In the genomic region with DNA sequence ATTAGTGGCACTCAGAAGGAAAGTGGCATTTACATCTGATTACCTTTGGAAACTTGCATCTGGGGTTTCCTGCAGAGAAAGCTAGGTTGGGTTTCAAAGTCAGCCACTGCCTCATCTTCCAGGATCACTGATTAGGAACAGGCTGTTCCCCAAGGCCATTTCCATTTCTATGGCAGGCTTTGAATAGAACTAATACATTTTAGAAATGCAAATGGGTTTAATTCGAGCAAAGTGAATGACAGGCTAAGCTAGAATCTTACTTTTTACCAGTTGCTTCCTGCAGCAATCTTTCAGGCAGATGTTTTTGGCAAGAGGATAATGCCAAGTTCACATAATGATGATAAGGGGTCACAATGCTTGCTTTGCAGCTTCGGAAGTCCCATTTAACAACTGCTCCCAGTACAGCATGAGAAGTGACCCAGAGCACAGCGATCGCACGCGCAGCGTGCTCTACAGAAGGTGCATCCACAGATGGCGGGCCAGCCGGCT, we compare ENCODE assay signal across 26 cellular contexts.
DNase-seq lines count a peak whose midpoint lies in the region; ATAC-seq and TF ChIP-seq lines count a peak whose summit lies in the region.
"Had no signal": no experiment of that assay in that cellular context is flagged by ENCODE, and none has a peak within 500 bp of the region (broad histone marks: within the 10 kb centered on the region; RNA-seq: fewer than 3 reads in every experiment).

No MANE protein-coding gene starts in this region.

- no peak for ATAC-seq in GM18870 (IDR thresholded peaks at IDR 0.05; ENCODE audit: unreplicated experiment)
- ATAC-seq in heart right ventricle, result no peak
- ATAC-seq: activated CD4-positive, CD25-positive, alpha-beta regulatory T cell treated with anti-CD3 and anti-CD28 coated beads, Interleukin-2, amount 50 U/mL, for 24 hours; activated CD8-positive, alpha-beta T cell treated with anti-CD3 and anti-CD28 coated beads for 36 hours; left lung; natural killer cell had no signal

- no peak overlapping the region for H2AFZ ChIP-seq in neuron (ENCODE audit: low read depth, low read length)

- no peak overlapping the region for H3K27ac ChIP-seq in heart right ventricle
- H3K27ac ChIP-seq: left lung, prostate gland, stomach, tibial nerve had no signal

- H3K4me1 ChIP-seq in neuron (ENCODE audit: insufficient read depth, low read length) (peaks cover 20% of the 10 kb centered on the region), heart right ventricle (no peaks in the 10 kb centered on the region)
- H3K4me1 ChIP-seq: left lung, prostate gland, stomach, tibial nerve had no signal

- no peak overlapping the region for H3K4me3 ChIP-seq in H7 (ENCODE audit: insufficient read depth, low read depth, low read length)
- peak overlapping the region; percentile 27 for H3K4me3 ChIP-seq in neuron (ENCODE audit: low read length)
- H3K4me3 ChIP-seq in foreskin fibroblast (ENCODE audit: low read depth in 1 of 2, low read length in 2 of 2), result no peak overlapping the region
- no peak overlapping the region for H3K4me3 ChIP-seq in heart right ventricle
- H3K4me3 ChIP-seq: dorsolateral prefrontal cortex, left lung, prostate gland, stomach, tibial nerve had no signal

- H3K27me3 ChIP-seq in H7 (ENCODE audit: control insufficient read depth, insufficient read depth, low read length), result no peaks in the 10 kb centered on the region
- H3K27me3 ChIP-seq in neuron (ENCODE audit: insufficient read depth, low read length), result no peaks in the 10 kb centered on the region
- H3K27me3 ChIP-seq in heart right ventricle, result no peaks in the 10 kb centered on the region
- H3K27me3 ChIP-seq: dorsolateral prefrontal cortex, left lung, stomach, tibial nerve had no signal

- H3K36me3 ChIP-seq in H7 (replicated peaks; ENCODE audit: control insufficient read depth, insufficient read depth, low read length) (no peaks in the 10 kb centered on the region), neuron (ENCODE audit: insufficient read depth, low read length) (no peaks in the 10 kb centered on the region), heart right ventricle (no peaks in the 10 kb centered on the region)
- H3K36me3 ChIP-seq: left lung, prostate gland, stomach, tibial nerve had no signal

- intact Hi-C loops in heart right ventricle (cut with DNase I), result no loop called here

- DNase-seq in H7 (peak; percentile 66), NCI-H2171 treated with DMSO at 0.1 percent for 48 hours (lab: John Stamatoyannopoulos, UW) (peak; percentile 58), globus pallidus (ENCODE audit: low spot score) (peak; percentile 16), NCI-H2029 (lab: John Stamatoyannopoulos, UW) (no peak), foreskin fibroblast (no peak), heart right ventricle (no peak)
- DNase-seq: activated CD8-positive, alpha-beta T cell treated with anti-CD3 and anti-CD28 coated beads for 36 hours; activated effector memory CD4-positive, alpha-beta T cell treated with Interleukin-2 at 50 U/mL for 16 hours; activated naive CD8-positive, alpha-beta T cell treated with anti-CD3 and anti-CD28 coated beads, Interleukin-2, amount 10 ng/mL, durations not matched to agents 7 days and 5 days; activated T-cell treated with anti-CD3 and anti-CD28 coated beads for 4 hours; CD4-positive, CD25-positive, alpha-beta regulatory T cell; dorsolateral prefrontal cortex; EL; immature natural killer cell; KBM-7; left lung; MM.1S; natural killer cell; NCI-H146; stomach; T1000 had no signal

- WGBS in heart right ventricle, 2 donors, result 69 to 70% methylated on average over 9 of the region's 9 CpGs

- H3K9me3 ChIP-seq in neuron (ENCODE audit: low read length) (no peaks in the 10 kb centered on the region), heart right ventricle (peaks cover 0 to 2% (median 0%) of the 10 kb centered on the region in 11 donors)
- H3K9me3 ChIP-seq: left lung, prostate gland, stomach, tibial nerve had no signal

- TF ChIP-seq CTCF in foreskin fibroblast (IDR thresholded peaks at IDR 0.05; ENCODE audit: low read depth, low read length), result no peak
- TF ChIP-seq CTCF in heart right ventricle (IDR thresholded peaks at IDR 0.05), result no peak

Comparison
In these comparisons a context has a peak if more than half of its experiments do, and no peak if none do; other contexts are left out.
1. DNase-seq: peak in H7 (single experiment), NCI-H2171 treated with DMSO at 0.1 percent for 48 hours (single experiment) and globus pallidus (single experiment); none in NCI-H2029 (single experiment), foreskin fibroblast (0 of 2) and heart right ventricle (0 of 2).